Comparison of ENCODE assay signal across 11 cellular contexts in genomic region chr19:44796701-44797115, GRCh38. TPM values are rescaled to one million over a fixed set of nuclear protein-coding genes. Genes with fewer than 3 reads are reported as not detected.
DNase-seq lines count a peak whose midpoint lies in the region; ATAC-seq and TF ChIP-seq lines count a peak whose summit lies in the region.
"Had no signal": no experiment of that assay in that cellular context is flagged by ENCODE, and none has a peak within 500 bp of the region (broad histone marks: within the 10 kb centered on the region; RNA-seq: fewer than 3 reads in every experiment).

No MANE protein-coding gene starts in this region.

- no peaks in the 10 kb centered on the region for H3K9me3 ChIP-seq in upper lobe of right lung

- CTCF ChIA-PET in activated CD4-positive, alpha-beta memory T cell treated with anti-CD3 and anti-CD28 coated beads for 36 hours (lab: Charles Lee) = interaction anchor here (1.4 kb wide), 1 partner anchor 13 kb away, joined by 8 read pairs; no protein-coding TSS in a partner anchor

- no peaks in the 10 kb centered on the region for H3K27me3 ChIP-seq in upper lobe of right lung

- ATAC-seq in upper lobe of right lung = no peak
- ATAC-seq in HG02678 (IDR thresholded peaks at IDR 0.05; ENCODE audit: unreplicated experiment) = no peak
- no peak for ATAC-seq in GM21737 (IDR thresholded peaks at IDR 0.05; ENCODE audit: unreplicated experiment)

- H3K9me3 Mint-ChIP-seq in activated CD4-positive, alpha-beta memory T cell treated with anti-CD3 and anti-CD28 coated beads for 36 hours = no peaks in the 10 kb centered on the region
- H3K9me3 Mint-ChIP-seq: CD4-positive, alpha-beta T cell had no signal

- no peak overlapping the region for H3K27ac Mint-ChIP-seq in activated CD4-positive, alpha-beta memory T cell treated with anti-CD3 and anti-CD28 coated beads for 36 hours
- H3K27ac Mint-ChIP-seq: CD4-positive, alpha-beta T cell had no signal

- H3K27ac ChIP-seq in upper lobe of right lung = peak overlapping the region; percentile 55

- no peaks in the 10 kb centered on the region for H3K36me3 Mint-ChIP-seq in activated CD4-positive, alpha-beta memory T cell treated with anti-CD3 and anti-CD28 coated beads for 36 hours

- POLR2A ChIA-PET in activated CD4-positive, alpha-beta memory T cell treated with anti-CD3 and anti-CD28 coated beads for 36 hours (lab: Charles Lee) = no interaction called here

- TF ChIP-seq CTCF in upper lobe of right lung (IDR thresholded peaks at IDR 0.05) = no peak

- H3K27me3 Mint-ChIP-seq in activated CD4-positive, alpha-beta memory T cell treated with anti-CD3 and anti-CD28 coated beads for 36 hours = no peaks in the 10 kb centered on the region
- H3K27me3 Mint-ChIP-seq: CD4-positive, alpha-beta T cell had no signal

- no peaks in the 10 kb centered on the region for H3K36me3 ChIP-seq in upper lobe of right lung

- H3K4me1 ChIP-seq in upper lobe of right lung = peaks cover 7% of the 10 kb centered on the region

- no peak overlapping the region for H3K4me3 ChIP-seq in upper lobe of right lung

- intact Hi-C loops in activated CD4-positive, alpha-beta memory T cell treated with anti-CD3 and anti-CD28 coated beads for 36 hours (cut with micrococcal nuclease) = no loop called here
- intact Hi-C loops in upper lobe of right lung (cut with DNase I) = no loop called here

- peaks cover 14% of the 10 kb centered on the region for H3K4me1 Mint-ChIP-seq in activated CD4-positive, alpha-beta memory T cell treated with anti-CD3 and anti-CD28 coated beads for 36 hours (ENCODE audit: low read depth)

- peak; percentile 10 for DNase-seq in activated effector memory CD4-positive, alpha-beta T cell treated with Interleukin-2 at 50 U/mL for 16 hours
- DNase-seq in activated effector memory CD4-positive, alpha-beta T cell treated with anti-CD3 and anti-CD28 coated beads, Interleukin-2, amount 50 U/mL, for 16 hours = no peak
- DNase-seq in activated CD4-positive, alpha-beta memory T cell treated with anti-CD3 and anti-CD28 coated beads for 36 hours = peak; percentile 23
- DNase-seq in iPS-NIHi11 (ENCODE audit: low spot score) (peak; percentile 57), upper lobe of right lung (no peak), SKM-1 treated with dmso at 0.1 percent for 144 hours (lab: John Stamatoyannopoulos, UW; ENCODE audit: unreplicated experiment) (no peak)
- DNase-seq: activated gamma-delta T cell, NCI-H526 treated with DMSO at 0.1 percent for 48 hours had no signal

- H3K4me3 Mint-ChIP-seq in activated CD4-positive, alpha-beta memory T cell treated with anti-CD3 and anti-CD28 coated beads for 36 hours = no peak overlapping the region
- H3K4me3 Mint-ChIP-seq: CD4-positive, alpha-beta T cell had no signal

RNA-seq across cellular contexts. Expression of gene BCAM, which starts 12.2 kb away (rescaled TPM):
- not detected for total RNA-seq in activated CD4-positive, alpha-beta memory T cell treated with anti-CD3 and anti-CD28 coated beads for 36 hours
- total RNA-seq in upper lobe of right lung = 280 TPM
- total RNA-seq: CD4-positive, alpha-beta T cell had no signal

RNA-seq across cellular contexts. Expression of gene CBLC, which starts 19.0 kb away (rescaled TPM):
- not detected for total RNA-seq in activated CD4-positive, alpha-beta memory T cell treated with anti-CD3 and anti-CD28 coated beads for 36 hours
- 3.2 TPM for total RNA-seq in upper lobe of right lung
- total RNA-seq: CD4-positive, alpha-beta T cell had no signal

RNA-seq across cellular contexts. Expression of gene BCL3, which starts 48.2 kb away (rescaled TPM):
- total RNA-seq in activated CD4-positive, alpha-beta memory T cell treated with anti-CD3 and anti-CD28 coated beads for 36 hours = 10 to 100 TPM; 75.0 to 79.6 TPM
- 87.4 TPM for total RNA-seq in upper lobe of right lung

RNA-seq across cellular contexts. Expression of gene NECTIN2, which starts 49.4 kb away (rescaled TPM):
- total RNA-seq in activated CD4-positive, alpha-beta memory T cell treated with anti-CD3 and anti-CD28 coated beads for 36 hours = 1 to 10 TPM in 1 of 2 experiments, under 1 TPM in 1; 0.71 to 1.9 TPM
- total RNA-seq in upper lobe of right lung = 108 TPM

Comparison
In these comparisons a context has a peak if more than half of its experiments do, and no peak if none do; other contexts are left out.
1. DNase-seq: peak in activated effector memory CD4-positive, alpha-beta T cell treated with Interleukin-2 at 50 U/mL for 16 hours (single experiment), activated CD4-positive, alpha-beta memory T cell treated with anti-CD3 and anti-CD28 coated beads for 36 hours (single experiment) and iPS-NIHi11 (single experiment); none in activated effector memory CD4-positive, alpha-beta T cell treated with anti-CD3 and anti-CD28 coated beads, Interleukin-2, amount 50 U/mL, for 16 hours (single experiment), upper lobe of right lung (single experiment) and SKM-1 treated with dmso at 0.1 percent for 144 hours (single experiment).
2. RNA of gene BCAM, which starts 12.2 kb away (total RNA-seq): 280 TPM in upper lobe of right lung (single experiment); not detected in activated CD4-positive, alpha-beta memory T cell treated with anti-CD3 and anti-CD28 coated beads for 36 hours; every median in the first group is over 100 times any median in the second.